Comparison of ENCODE assay signal across 1 cellular context in the genomic region with DNA sequence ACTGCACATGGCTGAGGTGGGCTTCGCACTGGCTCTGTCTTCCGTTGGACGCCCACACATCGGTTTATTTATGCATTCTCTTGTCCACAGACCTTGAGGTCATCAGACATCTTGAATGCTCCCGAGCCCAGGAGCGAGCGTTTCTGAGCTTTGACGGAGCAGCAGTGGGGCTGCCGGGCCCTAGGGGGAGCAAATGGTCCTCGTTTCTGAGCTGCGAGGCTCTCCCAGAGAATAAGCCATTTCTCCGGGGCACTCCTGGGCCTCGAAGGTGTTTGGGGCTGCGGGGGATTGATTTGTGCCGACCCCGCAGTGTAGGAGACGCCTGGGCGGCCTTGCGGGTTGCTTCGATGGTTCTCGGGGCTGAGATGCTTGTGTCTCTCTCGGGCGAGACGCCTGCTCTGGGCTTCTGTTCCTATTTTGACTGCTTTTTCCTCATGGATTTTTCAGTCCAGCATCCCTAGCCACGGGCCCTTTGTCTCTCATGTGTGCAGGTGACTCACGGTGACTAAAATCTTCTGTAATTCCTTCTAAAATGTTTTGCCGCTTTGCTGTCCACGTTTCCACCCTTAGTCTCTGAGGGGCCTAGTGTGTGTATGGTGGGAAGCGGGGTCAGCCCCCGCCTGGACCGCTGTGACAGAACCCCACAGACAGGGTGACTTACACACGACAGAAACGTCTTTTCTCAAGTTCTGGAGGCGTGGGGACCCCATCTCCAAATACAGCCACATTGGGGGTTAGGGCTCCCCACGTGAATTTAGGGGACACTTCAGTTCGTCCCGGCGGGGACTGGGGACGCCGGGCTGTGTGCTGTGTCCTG.
TF ChIP-seq lines count a peak whose summit lies in the region.

No MANE protein-coding gene starts in this region.

TF ChIP-seq in H1, 55 proteins besides CTCF, POLR2A, EP300 and RAD21:
- TF ChIP-seq, protein P1, sequence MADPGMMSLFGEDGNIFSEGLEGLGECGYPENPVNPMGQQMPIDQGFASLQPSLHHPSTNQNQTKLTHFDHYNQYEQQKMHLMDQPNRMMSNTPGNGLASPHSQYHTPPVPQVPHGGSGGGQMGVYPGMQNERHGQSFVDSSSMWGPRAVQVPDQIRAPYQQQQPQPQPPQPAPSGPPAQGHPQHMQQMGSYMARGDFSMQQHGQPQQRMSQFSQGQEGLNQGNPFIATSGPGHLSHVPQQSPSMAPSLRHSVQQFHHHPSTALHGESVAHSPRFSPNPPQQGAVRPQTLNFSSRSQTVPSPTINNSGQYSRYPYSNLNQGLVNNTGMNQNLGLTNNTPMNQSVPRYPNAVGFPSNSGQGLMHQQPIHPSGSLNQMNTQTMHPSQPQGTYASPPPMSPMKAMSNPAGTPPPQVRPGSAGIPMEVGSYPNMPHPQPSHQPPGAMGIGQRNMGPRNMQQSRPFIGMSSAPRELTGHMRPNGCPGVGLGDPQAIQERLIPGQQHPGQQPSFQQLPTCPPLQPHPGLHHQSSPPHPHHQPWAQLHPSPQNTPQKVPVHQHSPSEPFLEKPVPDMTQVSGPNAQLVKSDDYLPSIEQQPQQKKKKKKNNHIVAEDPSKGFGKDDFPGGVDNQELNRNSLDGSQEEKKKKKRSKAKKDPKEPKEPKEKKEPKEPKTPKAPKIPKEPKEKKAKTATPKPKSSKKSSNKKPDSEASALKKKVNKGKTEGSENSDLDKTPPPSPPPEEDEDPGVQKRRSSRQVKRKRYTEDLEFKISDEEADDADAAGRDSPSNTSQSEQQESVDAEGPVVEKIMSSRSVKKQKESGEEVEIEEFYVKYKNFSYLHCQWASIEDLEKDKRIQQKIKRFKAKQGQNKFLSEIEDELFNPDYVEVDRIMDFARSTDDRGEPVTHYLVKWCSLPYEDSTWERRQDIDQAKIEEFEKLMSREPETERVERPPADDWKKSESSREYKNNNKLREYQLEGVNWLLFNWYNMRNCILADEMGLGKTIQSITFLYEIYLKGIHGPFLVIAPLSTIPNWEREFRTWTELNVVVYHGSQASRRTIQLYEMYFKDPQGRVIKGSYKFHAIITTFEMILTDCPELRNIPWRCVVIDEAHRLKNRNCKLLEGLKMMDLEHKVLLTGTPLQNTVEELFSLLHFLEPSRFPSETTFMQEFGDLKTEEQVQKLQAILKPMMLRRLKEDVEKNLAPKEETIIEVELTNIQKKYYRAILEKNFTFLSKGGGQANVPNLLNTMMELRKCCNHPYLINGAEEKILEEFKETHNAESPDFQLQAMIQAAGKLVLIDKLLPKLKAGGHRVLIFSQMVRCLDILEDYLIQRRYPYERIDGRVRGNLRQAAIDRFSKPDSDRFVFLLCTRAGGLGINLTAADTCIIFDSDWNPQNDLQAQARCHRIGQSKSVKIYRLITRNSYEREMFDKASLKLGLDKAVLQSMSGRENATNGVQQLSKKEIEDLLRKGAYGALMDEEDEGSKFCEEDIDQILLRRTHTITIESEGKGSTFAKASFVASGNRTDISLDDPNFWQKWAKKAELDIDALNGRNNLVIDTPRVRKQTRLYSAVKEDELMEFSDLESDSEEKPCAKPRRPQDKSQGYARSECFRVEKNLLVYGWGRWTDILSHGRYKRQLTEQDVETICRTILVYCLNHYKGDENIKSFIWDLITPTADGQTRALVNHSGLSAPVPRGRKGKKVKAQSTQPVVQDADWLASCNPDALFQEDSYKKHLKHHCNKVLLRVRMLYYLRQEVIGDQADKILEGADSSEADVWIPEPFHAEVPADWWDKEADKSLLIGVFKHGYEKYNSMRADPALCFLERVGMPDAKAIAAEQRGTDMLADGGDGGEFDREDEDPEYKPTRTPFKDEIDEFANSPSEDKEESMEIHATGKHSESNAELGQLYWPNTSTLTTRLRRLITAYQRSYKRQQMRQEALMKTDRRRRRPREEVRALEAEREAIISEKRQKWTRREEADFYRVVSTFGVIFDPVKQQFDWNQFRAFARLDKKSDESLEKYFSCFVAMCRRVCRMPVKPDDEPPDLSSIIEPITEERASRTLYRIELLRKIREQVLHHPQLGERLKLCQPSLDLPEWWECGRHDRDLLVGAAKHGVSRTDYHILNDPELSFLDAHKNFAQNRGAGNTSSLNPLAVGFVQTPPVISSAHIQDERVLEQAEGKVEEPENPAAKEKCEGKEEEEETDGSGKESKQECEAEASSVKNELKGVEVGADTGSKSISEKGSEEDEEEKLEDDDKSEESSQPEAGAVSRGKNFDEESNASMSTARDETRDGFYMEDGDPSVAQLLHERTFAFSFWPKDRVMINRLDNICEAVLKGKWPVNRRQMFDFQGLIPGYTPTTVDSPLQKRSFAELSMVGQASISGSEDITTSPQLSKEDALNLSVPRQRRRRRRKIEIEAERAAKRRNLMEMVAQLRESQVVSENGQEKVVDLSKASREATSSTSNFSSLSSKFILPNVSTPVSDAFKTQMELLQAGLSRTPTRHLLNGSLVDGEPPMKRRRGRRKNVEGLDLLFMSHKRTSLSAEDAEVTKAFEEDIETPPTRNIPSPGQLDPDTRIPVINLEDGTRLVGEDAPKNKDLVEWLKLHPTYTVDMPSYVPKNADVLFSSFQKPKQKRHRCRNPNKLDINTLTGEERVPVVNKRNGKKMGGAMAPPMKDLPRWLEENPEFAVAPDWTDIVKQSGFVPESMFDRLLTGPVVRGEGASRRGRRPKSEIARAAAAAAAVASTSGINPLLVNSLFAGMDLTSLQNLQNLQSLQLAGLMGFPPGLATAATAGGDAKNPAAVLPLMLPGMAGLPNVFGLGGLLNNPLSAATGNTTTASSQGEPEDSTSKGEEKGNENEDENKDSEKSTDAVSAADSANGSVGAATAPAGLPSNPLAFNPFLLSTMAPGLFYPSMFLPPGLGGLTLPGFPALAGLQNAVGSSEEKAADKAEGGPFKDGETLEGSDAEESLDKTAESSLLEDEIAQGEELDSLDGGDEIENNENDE (IDR thresholded peaks at IDR 0.05; ENCODE audit: insufficient replicate concordance, low read length) = no peak
- no peak for TF ChIP-seq RXRA (IDR thresholded peaks at IDR 0.05; ENCODE audit: insufficient read depth, low read depth, low read length)
- TF ChIP-seq GABPA (IDR thresholded peaks at IDR 0.05; ENCODE audit: borderline replicate concordance, insufficient read depth, low read length) = 0 out of 2 replicates have a peak, but pooled peaks have one; percentile 55
- TF ChIP-seq RNF2 (IDR thresholded peaks at IDR 0.05; ENCODE audit: borderline replicate concordance, low read depth, low read length, missing control alignments, poor library complexity, severe bottlenecking) = no peak
- TF ChIP-seq CEBPB (IDR thresholded peaks at IDR 0.05; ENCODE audit: low read depth, low read length) = no peak
- peak; percentile 27; the same call in 1 of the 2 replicates for TF ChIP-seq TAF1 (IDR thresholded peaks at IDR 0.05; ENCODE audit: low read depth, low read length)
TF ChIP-seq in H1: peak in this region for 2.
